Comparison of ENCODE assay signal across 10 cellular contexts in genomic region chr7:26167293-26167934, GRCh38. TPM values are rescaled to one million over a fixed set of nuclear protein-coding genes. Genes with fewer than 3 reads are reported as not detected.
A peak's percentile ranks its signal among the peaks of the same experiment; 100 is the strongest.
DNase-seq lines count a peak whose midpoint lies in the region; ATAC-seq, FAIRE-seq and TF ChIP-seq lines count a peak whose summit lies in the region.
"Had no signal": no experiment of that assay in that cellular context is flagged by ENCODE, and none has a peak within 500 bp of the region (broad histone marks: within the 10 kb centered on the region; RNA-seq: fewer than 3 reads in every experiment).

No MANE protein-coding gene starts in this region.

- no peak overlapping the region for H3K4me3 ChIP-seq in kidney (ENCODE audit: low read length in 2 of 2)
- H3K4me3 ChIP-seq in dorsolateral prefrontal cortex = no peak overlapping the region

- ATAC-seq in activated T-cell treated with anti-CD3 and anti-CD28 coated beads, Interleukin-2, amount 50 U/mL, for 4 hours = peak; percentile 82 to 84
- peak; percentile 69 for ATAC-seq in HG02840 (IDR thresholded peaks at IDR 0.05; ENCODE audit: low FRiP score, unreplicated experiment)
- ATAC-seq in stimulated activated memory B cell treated with anti-CD40 and anti-IgM and Interleukin-4, amounts not matched to agents 10 μg/mL and 1 μg/mL and 100 μg/mL, for 72 hours = no peak

- H3K36me3 ChIP-seq in kidney (ENCODE audit: control insufficient read depth in 1 of 2, insufficient read depth in 2 of 2, low read length in 2 of 2) = no peaks in the 10 kb centered on the region

- peaks cover 13% of the 10 kb centered on the region for H3K36me3 Mint-ChIP-seq in activated T-cell treated with anti-CD3 and anti-CD28 coated beads, Interleukin-2, amount 50 U/mL, for 4 hours (ENCODE audit: insufficient read depth)
- peaks cover 6% of the 10 kb centered on the region for H3K36me3 Mint-ChIP-seq in stimulated activated memory B cell treated with anti-CD40 and anti-IgM and Interleukin-4, amounts not matched to agents 10 μg/mL and 1 μg/mL and 100 μg/mL, for 72 hours

- intact Hi-C loops in kidney (cut with DNase I) (no loop called here), dorsolateral prefrontal cortex (cut with DNase I) (no loop called here)

- H3K4me1 Mint-ChIP-seq in activated T-cell treated with anti-CD3 and anti-CD28 coated beads, Interleukin-2, amount 50 U/mL, for 4 hours (ENCODE audit: low read depth) = peaks cover 30% of the 10 kb centered on the region
- H3K4me1 Mint-ChIP-seq in stimulated activated memory B cell treated with anti-CD40 and anti-IgM and Interleukin-4, amounts not matched to agents 10 μg/mL and 1 μg/mL and 100 μg/mL, for 72 hours = peaks cover 13% of the 10 kb centered on the region

- FAIRE-seq in kidney (lab: Jason Lieb, UNC) = no peak

- no peak overlapping the region for H3K9ac ChIP-seq in kidney (ENCODE audit: low read length in 2 of 2)

- H3K27ac ChIP-seq in VCaP (peak overlapping the region; percentile 85), kidney (ENCODE audit: low read depth in 2 of 2, low read length in 2 of 2) (peak overlapping the region in 1 of 2 donors; percentile 41), dorsolateral prefrontal cortex (no peak overlapping the region)

- H3K27ac Mint-ChIP-seq in stimulated activated memory B cell treated with anti-CD40 and anti-IgM and Interleukin-4, amounts not matched to agents 10 μg/mL and 1 μg/mL and 100 μg/mL, for 72 hours = peak overlapping the region; percentile 69
- H3K27ac Mint-ChIP-seq: B cell had no signal

- H3K4me3 Mint-ChIP-seq in activated T-cell treated with anti-CD3 and anti-CD28 coated beads, Interleukin-2, amount 50 U/mL, for 4 hours = peak overlapping the region; percentile 15
- H3K4me3 Mint-ChIP-seq in stimulated activated memory B cell treated with anti-CD40 and anti-IgM and Interleukin-4, amounts not matched to agents 10 μg/mL and 1 μg/mL and 100 μg/mL, for 72 hours = no peak overlapping the region
- H3K4me3 Mint-ChIP-seq: B cell had no signal

- no peak for DNase-seq in activated T-cell treated with anti-CD3 and anti-CD28 coated beads, Interleukin-2, amount 50 U/mL, for 4 hours
- DNase-seq in activated T-cell treated with anti-CD3 and anti-CD28 coated beads, Interleukin-2, amount 50 U/mL, for 1 hour = no peak
- DNase-seq in SHP77 (lab: John Stamatoyannopoulos, UW) (no peak), kidney (no peak), dorsolateral prefrontal cortex (no peak)
- DNase-seq: HCEC 1CT had no signal

- peaks cover 0 to 7% of the 10 kb centered on the region in 2 donors for H3K4me1 ChIP-seq in kidney (ENCODE audit: control insufficient read depth in 1 of 2, insufficient read depth in 1 of 2, low read depth in 1 of 2, low read length in 2 of 2)

- H3K27me3 Mint-ChIP-seq in activated T-cell treated with anti-CD3 and anti-CD28 coated beads, Interleukin-2, amount 50 U/mL, for 4 hours (ENCODE audit: low read depth) = no peaks in the 10 kb centered on the region
- H3K27me3 Mint-ChIP-seq in stimulated activated memory B cell treated with anti-CD40 and anti-IgM and Interleukin-4, amounts not matched to agents 10 μg/mL and 1 μg/mL and 100 μg/mL, for 72 hours = no peaks in the 10 kb centered on the region
- H3K27me3 Mint-ChIP-seq: B cell had no signal

- no peaks in the 10 kb centered on the region for H3K9me3 Mint-ChIP-seq in activated T-cell treated with anti-CD3 and anti-CD28 coated beads, Interleukin-2, amount 50 U/mL, for 4 hours
- H3K9me3 Mint-ChIP-seq in stimulated activated memory B cell treated with anti-CD40 and anti-IgM and Interleukin-4, amounts not matched to agents 10 μg/mL and 1 μg/mL and 100 μg/mL, for 72 hours = no peaks in the 10 kb centered on the region

- TF ChIP-seq CTCF in VCaP (conservative IDR thresholded peaks at IDR 0.05) = no peak
- no peak for TF ChIP-seq CTCF in kidney (IDR thresholded peaks at IDR 0.05; ENCODE audit: borderline replicate concordance, extremely low read depth, insufficient read depth)
- no peak for TF ChIP-seq CTCF in dorsolateral prefrontal cortex (IDR thresholded peaks at IDR 0.05 in 54 of 56, conservative IDR thresholded peaks at IDR 0.05 in 2 of 56; ENCODE audit: low read depth in 1 of 56, partially characterized antibody in 56 of 56)

- H3K9me3 ChIP-seq in kidney (ENCODE audit: control insufficient read depth in 1 of 2, low read length in 2 of 2) = no peaks in the 10 kb centered on the region

- peaks cover 0 to 5% (median 0%) of the 10 kb centered on the region in 45 donors for H3K27me3 ChIP-seq in dorsolateral prefrontal cortex

RNA-seq across cellular contexts. Expression of gene NFE2L3, which starts 15.4 kb away (rescaled TPM):
- total RNA-seq in activated T-cell treated with anti-CD3 and anti-CD28 coated beads, Interleukin-2, amount 50 U/mL, for 4 hours = 10 to 100 TPM; 34.1 to 53.7 (median 46.5) TPM
- total RNA-seq in kidney = 12.5 TPM
- 5.2 TPM for polyA plus RNA-seq in kidney (ENCODE audit: insufficient read depth, low read depth, low replicate concordance)
- 1 to 10 TPM in 40 of 120 experiments, under 1 TPM in 75, not detected in 5; 0.15 to 5.3 (median 0.80) TPM for total RNA-seq in dorsolateral prefrontal cortex

RNA-seq across cellular contexts. Expression of gene HNRNPA2B1, which starts 33.1 kb away (rescaled TPM):
- total RNA-seq in activated T-cell treated with anti-CD3 and anti-CD28 coated beads, Interleukin-2, amount 50 U/mL, for 4 hours = 100 to 1,000 TPM; 912 to 975 (median 924) TPM
- total RNA-seq in kidney (433 TPM), dorsolateral prefrontal cortex (100 to 1,000 TPM; 303 to 523 (median 384) TPM)
- 397 TPM for polyA plus RNA-seq in kidney (ENCODE audit: insufficient read depth, low read depth, low replicate concordance)

RNA-seq across cellular contexts. Expression of gene CBX3, which starts 34.1 kb away (rescaled TPM):
- 100 to 1,000 TPM; 246 to 278 (median 267) TPM for total RNA-seq in activated T-cell treated with anti-CD3 and anti-CD28 coated beads, Interleukin-2, amount 50 U/mL, for 4 hours
- total RNA-seq in kidney (120 TPM), dorsolateral prefrontal cortex (10 to 100 TPM; 51.7 to 92.1 (median 75.3) TPM)
- polyA plus RNA-seq in kidney (ENCODE audit: insufficient read depth, low read depth, low replicate concordance) = 92.4 TPM
